ENCODE assay signal across 17 cellular contexts in genomic region chr20:37846573-37846972, GRCh38. TPM values are rescaled to one million over a fixed set of nuclear protein-coding genes. Genes with fewer than 3 reads are reported as not detected.
DNase-seq lines count a peak whose midpoint lies in the region; ATAC-seq and TF ChIP-seq lines count a peak whose summit lies in the region.
"Had no signal": no experiment of that assay in that cellular context is flagged by ENCODE, and none has a peak within 500 bp of the region (broad histone marks: within the 10 kb centered on the region; RNA-seq: fewer than 3 reads in every experiment).

No MANE protein-coding gene starts in this region.

- H3K36me3 ChIP-seq in neural progenitor cell (no peaks in the 10 kb centered on the region), mammary epithelial cell (ENCODE audit: insufficient read depth, low read length) (no peaks in the 10 kb centered on the region)

- in situ Hi-C loops in mammary epithelial cell (cut with MboI; ENCODE audit: low sequenced_read_pairs in 2 of 2), result no loop called here

- DNase-seq in DMS79 treated with DMSO at 0.1 percent for 48 hours (lab: John Stamatoyannopoulos, UW) (peak; percentile 18), DMS79 (lab: John Stamatoyannopoulos, UW) (no peak), NCI-H2029 treated with DMSO at 0.1 percent for 48 hours (lab: John Stamatoyannopoulos, UW) (peak; percentile 65), neural progenitor cell (ENCODE audit: low spot score) (peak; percentile 64), mammary epithelial cell (no peak)
- no peak for DNase-seq in T-helper 2 cell treated with Interferon-gamma antibody and Interleukin-4, amounts not matched to agents 5 μg/mL and 100 μg/mL, for 36 hours (ENCODE audit: low spot score)
- no peak for DNase-seq in activated CD4-positive, alpha-beta T cell treated with anti-CD3 and anti-CD28 coated beads, Interleukin-2, amount 10 ng/mL, durations not matched to agents 24 days and 14 days
- DNase-seq: 8988T; activated CD4-positive, alpha-beta T cell treated with anti-CD3 and anti-CD28 coated beads for 36 hours; activated T-cell treated with anti-CD3 and anti-CD28 coated beads, Interleukin-2, amount 50 U/mL, for 1 hour; adrenal gland; CD4-positive, alpha-beta T cell; heart right ventricle; NCI-H2107; stimulated activated naive CD4-positive, alpha-beta T cell treated with Interleukin-2 at 50 U/mL for 16 hours had no signal

- intact Hi-C loops in activated CD4-positive, alpha-beta T cell treated with anti-CD3 and anti-CD28 coated beads, Interleukin-2, amount 10 ng/mL, durations not matched to agents 24 days and 14 days (cut with micrococcal nuclease), result no loop called here
- intact Hi-C loops in mammary epithelial cell (cut with micrococcal nuclease), result no loop called here

- no peak overlapping the region for H2AFZ ChIP-seq in neural progenitor cell (replicated peaks)
- no peak overlapping the region for H2AFZ ChIP-seq in mammary epithelial cell (ENCODE audit: low read depth, low read length)

- no peaks in the 10 kb centered on the region for H3K9me3 Mint-ChIP-seq in activated T-helper 17 cell treated with anti-CD3 and anti-CD28 coated beads, Interleukin-2, amount 50 U/mL, for 72 hours
- no peaks in the 10 kb centered on the region for H3K9me3 Mint-ChIP-seq in neural progenitor cell
- no peaks in the 10 kb centered on the region for H3K9me3 Mint-ChIP-seq in T-helper 2 cell treated with Interferon-gamma antibody and Interleukin-4, amounts not matched to agents 5 μg/mL and 100 μg/mL, for 36 hours
- H3K9me3 Mint-ChIP-seq in activated CD4-positive, alpha-beta T cell treated with anti-CD3 and anti-CD28 coated beads, Interleukin-2, amount 10 ng/mL, durations not matched to agents 24 days and 14 days, result no peaks in the 10 kb centered on the region
- H3K9me3 Mint-ChIP-seq: CD4-positive, alpha-beta T cell had no signal

- H3F3A ChIP-seq in neural progenitor cell (ENCODE audit: low read depth), result peaks cover 31% of the 10 kb centered on the region

- TF ChIP-seq CTCF in neural progenitor cell (IDR thresholded peaks at IDR 0.05) (no peak), mammary epithelial cell (conservative IDR thresholded peaks at IDR 0.05 in 1 of 2, IDR thresholded peaks at IDR 0.05 in 1 of 2; ENCODE audit: extremely low read depth in 1 of 2, insufficient read depth in 1 of 2, low read depth in 1 of 2, low read length in 2 of 2) (no peak)

- H3K27ac ChIP-seq in neural progenitor cell, result peak overlapping the region; percentile 47
- H3K27ac ChIP-seq in mammary epithelial cell (ENCODE audit: insufficient read depth, low read depth, low read length), result no peak overlapping the region
- H3K27ac ChIP-seq: adrenal gland, esophagus muscularis mucosa, heart right ventricle had no signal

- H3K9ac ChIP-seq in neural progenitor cell (no peak overlapping the region), mammary epithelial cell (ENCODE audit: insufficient read depth, low read length) (no peak overlapping the region)

- no peaks in the 10 kb centered on the region for H3K4me1 Mint-ChIP-seq in activated T-helper 17 cell treated with anti-CD3 and anti-CD28 coated beads, Interleukin-2, amount 50 U/mL, for 72 hours
- peaks cover 56% of the 10 kb centered on the region for H3K4me1 Mint-ChIP-seq in neural progenitor cell
- H3K4me1 Mint-ChIP-seq in T-helper 2 cell treated with Interferon-gamma antibody and Interleukin-4, amounts not matched to agents 5 μg/mL and 100 μg/mL, for 36 hours (ENCODE audit: low read depth), result no peaks in the 10 kb centered on the region
- no peaks in the 10 kb centered on the region for H3K4me1 Mint-ChIP-seq in activated CD4-positive, alpha-beta T cell treated with anti-CD3 and anti-CD28 coated beads, Interleukin-2, amount 10 ng/mL, durations not matched to agents 24 days and 14 days
- H3K4me1 Mint-ChIP-seq: activated CD4-positive, alpha-beta T cell treated with anti-CD3 and anti-CD28 coated beads for 36 hours had no signal

- dilution Hi-C loops in mammary epithelial cell (cut with HindIII; ENCODE audit: low sequenced_read_pairs), result loop anchor here (5.0 kb wide), 1 partner anchor 39 kb away; no protein-coding TSS in a partner anchor

- 84% methylated on average over 4 of the region's 4 CpGs for WGBS in mammary epithelial cell (ENCODE audit: low coverage, missing lambda C conversion rate)

- no TSS peak for BruUV-seq in mammary epithelial cell (replicated peaks; lab: Mats Ljungman, UMichigan)

- H3K4me2 ChIP-seq in neural progenitor cell, result peak overlapping the region; percentile 63
- no peak overlapping the region for H3K4me2 ChIP-seq in mammary epithelial cell (ENCODE audit: insufficient read depth, low read depth, low read length)

- no peaks in the 10 kb centered on the region for H3K27me3 Mint-ChIP-seq in activated T-helper 17 cell treated with anti-CD3 and anti-CD28 coated beads, Interleukin-2, amount 50 U/mL, for 72 hours
- peaks cover 3% of the 10 kb centered on the region for H3K27me3 Mint-ChIP-seq in neural progenitor cell (ENCODE audit: insufficient read depth, low read depth)
- H3K27me3 Mint-ChIP-seq in T-helper 2 cell treated with Interferon-gamma antibody and Interleukin-4, amounts not matched to agents 5 μg/mL and 100 μg/mL, for 36 hours (ENCODE audit: low read depth), result no peaks in the 10 kb centered on the region
- no peaks in the 10 kb centered on the region for H3K27me3 Mint-ChIP-seq in activated CD4-positive, alpha-beta T cell treated with anti-CD3 and anti-CD28 coated beads, Interleukin-2, amount 10 ng/mL, durations not matched to agents 24 days and 14 days
- H3K27me3 Mint-ChIP-seq: activated CD4-positive, alpha-beta T cell treated with anti-CD3 and anti-CD28 coated beads for 36 hours; CD4-positive, alpha-beta T cell had no signal

- H3K4me3 Mint-ChIP-seq in activated T-helper 17 cell treated with anti-CD3 and anti-CD28 coated beads, Interleukin-2, amount 50 U/mL, for 72 hours, result no peak overlapping the region
- no peak overlapping the region for H3K4me3 Mint-ChIP-seq in neural progenitor cell
- H3K4me3 Mint-ChIP-seq in T-helper 2 cell treated with Interferon-gamma antibody and Interleukin-4, amounts not matched to agents 5 μg/mL and 100 μg/mL, for 36 hours, result no peak overlapping the region
- H3K4me3 Mint-ChIP-seq in activated CD4-positive, alpha-beta T cell treated with anti-CD3 and anti-CD28 coated beads, Interleukin-2, amount 10 ng/mL, durations not matched to agents 24 days and 14 days, result no peak overlapping the region
- H3K4me3 Mint-ChIP-seq: activated CD4-positive, alpha-beta T cell treated with anti-CD3 and anti-CD28 coated beads for 36 hours; CD4-positive, alpha-beta T cell had no signal

- peak overlapping the region; percentile 34 for H3K27ac Mint-ChIP-seq in activated T-helper 17 cell treated with anti-CD3 and anti-CD28 coated beads, Interleukin-2, amount 50 U/mL, for 72 hours
- H3K27ac Mint-ChIP-seq in neural progenitor cell, result peak overlapping the region; percentile 6
- no peak overlapping the region for H3K27ac Mint-ChIP-seq in T-helper 2 cell treated with Interferon-gamma antibody and Interleukin-4, amounts not matched to agents 5 μg/mL and 100 μg/mL, for 36 hours
- no peak overlapping the region for H3K27ac Mint-ChIP-seq in activated CD4-positive, alpha-beta T cell treated with anti-CD3 and anti-CD28 coated beads, Interleukin-2, amount 10 ng/mL, durations not matched to agents 24 days and 14 days
- H3K27ac Mint-ChIP-seq: activated CD4-positive, alpha-beta T cell treated with anti-CD3 and anti-CD28 coated beads for 36 hours; CD4-positive, alpha-beta T cell had no signal

- H3K79me2 ChIP-seq in neural progenitor cell (ENCODE audit: low read depth), result no peaks in the 10 kb centered on the region
- H3K79me2 ChIP-seq in mammary epithelial cell (ENCODE audit: insufficient read depth, low read length), result no peaks in the 10 kb centered on the region

- peaks cover 46% of the 10 kb centered on the region for H3K4me1 ChIP-seq in neural progenitor cell
- no peaks in the 10 kb centered on the region for H3K4me1 ChIP-seq in mammary epithelial cell (ENCODE audit: insufficient read depth, low read length)

- ATAC-seq in activated T-helper 17 cell treated with anti-CD3 and anti-CD28 coated beads, Interleukin-2, amount 50 U/mL, for 72 hours (replicated peaks), result no peak
- ATAC-seq: activated CD4-positive, alpha-beta T cell treated with anti-CD3 and anti-CD28 coated beads for 36 hours had no signal

- H3K27me3 ChIP-seq in neural progenitor cell (no peaks in the 10 kb centered on the region), mammary epithelial cell (ENCODE audit: insufficient read depth, low read length) (no peaks in the 10 kb centered on the region)
- H3K27me3 ChIP-seq: adrenal gland, esophagus muscularis mucosa, heart right ventricle had no signal

- H3K4me3 ChIP-seq in neural progenitor cell, result no peak overlapping the region
- no peak overlapping the region for H3K4me3 ChIP-seq in mammary epithelial cell (replicated peaks in 1 of 3; ENCODE audit: insufficient read depth in 1 of 3, low read depth in 2 of 3, low read length in 3 of 3)
- H3K4me3 ChIP-seq: adrenal gland, esophagus muscularis mucosa, heart right ventricle had no signal

- H4K20me1 ChIP-seq in neural progenitor cell (ENCODE audit: low read depth) (no peaks in the 10 kb centered on the region), mammary epithelial cell (ENCODE audit: insufficient read depth, low read length) (no peaks in the 10 kb centered on the region)

- no peaks in the 10 kb centered on the region for H3K9me3 ChIP-seq in neural progenitor cell (ENCODE audit: low read depth)
- no peaks in the 10 kb centered on the region for H3K9me3 ChIP-seq in mammary epithelial cell (replicated peaks; ENCODE audit: insufficient read depth, low read length)
- H3K9me3 ChIP-seq: adrenal gland, esophagus muscularis mucosa, heart right ventricle had no signal

- CTCF ChIA-PET in mammary epithelial cell (lab: Charles Lee; ENCODE audit: low non-redundant PET), result no interaction called here

- peaks cover 91% of the 10 kb centered on the region for H3K36me3 Mint-ChIP-seq in activated T-helper 17 cell treated with anti-CD3 and anti-CD28 coated beads, Interleukin-2, amount 50 U/mL, for 72 hours (ENCODE audit: low read depth)
- peaks cover 10% of the 10 kb centered on the region for H3K36me3 Mint-ChIP-seq in neural progenitor cell
- H3K36me3 Mint-ChIP-seq in T-helper 2 cell treated with Interferon-gamma antibody and Interleukin-4, amounts not matched to agents 5 μg/mL and 100 μg/mL, for 36 hours (ENCODE audit: low read depth), result peaks cover 16% of the 10 kb centered on the region
- H3K36me3 Mint-ChIP-seq in activated CD4-positive, alpha-beta T cell treated with anti-CD3 and anti-CD28 coated beads, Interleukin-2, amount 10 ng/mL, durations not matched to agents 24 days and 14 days (ENCODE audit: low read depth), result peaks cover 16% of the 10 kb centered on the region

RNA-seq across cellular contexts. Expression of gene VSTM2L, which starts 56.4 kb away (rescaled TPM):
- not detected for total RNA-seq in activated T-helper 17 cell treated with anti-CD3 and anti-CD28 coated beads, Interleukin-2, amount 50 U/mL, for 72 hours
- total RNA-seq in neural progenitor cell (ENCODE audit: low replicate concordance), result 2.9 and 13.8 TPM in 2 replicates
- 0.09 TPM in 1 of 2 replicates, not detected in the other for total RNA-seq in activated CD4-positive, alpha-beta T cell treated with anti-CD3 and anti-CD28 coated beads, Interleukin-2, amount 10 ng/mL, durations not matched to agents 24 days and 14 days
- total RNA-seq in mammary epithelial cell, result 1 to 10 TPM; 1.7 to 3.0 TPM
- 4.4 TPM for polyA plus RNA-seq in mammary epithelial cell
- 4.4 TPM for polyA minus RNA-seq in mammary epithelial cell
- total RNA-seq: activated CD4-positive, alpha-beta T cell treated with anti-CD3 and anti-CD28 coated beads for 36 hours; CD4-positive, alpha-beta T cell had no signal

Comparison
In these comparisons a context has a peak if more than half of its experiments do, and no peak if none do; other contexts are left out.
1. DNase-seq: peak in DMS79 treated with DMSO at 0.1 percent for 48 hours (single experiment), NCI-H2029 treated with DMSO at 0.1 percent for 48 hours (single experiment) and neural progenitor cell (single experiment); none in DMS79 (single experiment), T-helper 2 cell treated with Interferon-gamma antibody and Interleukin-4, amounts not matched to agents 5 μg/mL and 100 μg/mL, for 36 hours (single experiment), activated CD4-positive, alpha-beta T cell treated with anti-CD3 and anti-CD28 coated beads, Interleukin-2, amount 10 ng/mL, durations not matched to agents 24 days and 14 days (single experiment) and mammary epithelial cell (single experiment).
2. H3K27ac Mint-ChIP-seq: peak in activated T-helper 17 cell treated with anti-CD3 and anti-CD28 coated beads, Interleukin-2, amount 50 U/mL, for 72 hours (single experiment) and neural progenitor cell (single experiment); none in T-helper 2 cell treated with Interferon-gamma antibody and Interleukin-4, amounts not matched to agents 5 μg/mL and 100 μg/mL, for 36 hours (single experiment) and activated CD4-positive, alpha-beta T cell treated with anti-CD3 and anti-CD28 coated beads, Interleukin-2, amount 10 ng/mL, durations not matched to agents 24 days and 14 days (single experiment).